8 cellular contexts compared by ENCODE assay signal in the genomic region with DNA sequence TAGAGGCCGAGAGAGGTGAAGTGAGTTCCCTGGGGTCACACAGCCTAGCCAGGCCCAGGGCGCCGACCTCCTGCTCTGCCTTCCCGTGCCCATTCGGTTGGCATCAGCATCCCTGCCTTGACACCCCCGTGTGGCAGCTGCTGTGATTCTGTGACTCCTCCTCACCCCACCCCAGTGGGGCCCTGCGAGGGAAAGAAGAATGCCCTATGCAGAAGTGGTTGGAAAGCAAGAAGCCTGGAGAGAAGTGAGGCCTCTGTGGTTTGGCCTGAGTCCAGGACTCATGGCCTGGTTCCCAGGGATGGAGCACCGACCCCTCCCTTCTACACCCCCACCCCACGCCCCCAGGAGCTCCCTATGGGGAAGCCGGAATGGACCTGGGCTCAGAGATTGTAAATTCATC.
DNase-seq lines count a peak whose midpoint lies in the region; ATAC-seq and TF ChIP-seq lines count a peak whose summit lies in the region.

No MANE protein-coding gene starts in this region.

- H3K9me3 ChIP-seq in smooth muscle cell (replicated peaks; ENCODE audit: low read depth) (no peaks in the 10 kb centered on the region), gastrocnemius medialis (no peaks in the 10 kb centered on the region)

- no peak for TF ChIP-seq POLR2A in gastrocnemius medialis (IDR thresholded peaks at IDR 0.05)

- intact Hi-C loops in gastrocnemius medialis (cut with DNase I; ENCODE audit: low total_unique reads) = no loop called here

- peaks cover 100% of the 10 kb centered on the region for H4K20me1 ChIP-seq in smooth muscle cell (ENCODE audit: low read depth)

- no peaks in the 10 kb centered on the region for H3K9me3 Mint-ChIP-seq in progenitor cell of endocrine pancreas (ENCODE audit: low read depth)

- H2AFZ ChIP-seq in smooth muscle cell (ENCODE audit: low read depth) = no peak overlapping the region

- DNase-seq in NCI-H82 (lab: John Stamatoyannopoulos, UW) (peak; percentile 31), NCI-H82 treated with DMSO at 0.1 percent for 48 hours (lab: John Stamatoyannopoulos, UW; ENCODE audit: unreplicated experiment) (no peak), RPMI7951 (ENCODE audit: low read depth) (peak; percentile 45), fibroblast of gingiva (ENCODE audit: low read depth) (peak; percentile 67), smooth muscle cell (lab: John Stamatoyannopoulos, UW; ENCODE audit: unreplicated experiment) (peak; percentile 22), progenitor cell of endocrine pancreas (ENCODE audit: low spot score, unreplicated experiment) (no peak), gastrocnemius medialis (no peak)

- in situ Hi-C loops in gastrocnemius medialis (cut with MboI; ENCODE audit: low sequenced_read_pairs in 4 of 4) = loop anchor here in 2 of 4 donors (10.0 kb wide), 2 partner anchors 58 to 102 kb away; no protein-coding TSS in a partner anchor

- H3K27me3 Mint-ChIP-seq in progenitor cell of endocrine pancreas = no peaks in the 10 kb centered on the region

- H3F3A ChIP-seq in smooth muscle cell (ENCODE audit: low read depth) = peaks cover 27% of the 10 kb centered on the region

- H3K27ac ChIP-seq in smooth muscle cell (ENCODE audit: low read depth) (no peak overlapping the region), gastrocnemius medialis (peak overlapping the region in 2 of 4 donors; percentile 8 to 43)

- no peaks in the 10 kb centered on the region for H3K36me3 ChIP-seq in smooth muscle cell (ENCODE audit: low read depth)
- H3K36me3 ChIP-seq in gastrocnemius medialis = no peaks in the 10 kb centered on the region

- H3K9ac ChIP-seq in smooth muscle cell (ENCODE audit: low read depth) = no peak overlapping the region

- H3K27me3 ChIP-seq in smooth muscle cell (ENCODE audit: low read depth) (no peaks in the 10 kb centered on the region), gastrocnemius medialis (no peaks in the 10 kb centered on the region)

- peaks cover 52% of the 10 kb centered on the region for H3K4me1 ChIP-seq in smooth muscle cell (ENCODE audit: low read depth)
- H3K4me1 ChIP-seq in gastrocnemius medialis = peaks cover 80 to 84% of the 10 kb centered on the region in 2 donors

- WGBS in smooth muscle cell (ENCODE audit: low lambda C conversion rate) = 38% methylated on average over 10 of the region's 10 CpGs

- peak overlapping the region; percentile 65 for H3K4me2 ChIP-seq in smooth muscle cell

- peaks cover 87% of the 10 kb centered on the region for H3K79me2 ChIP-seq in smooth muscle cell (ENCODE audit: low read depth)

- H3K4me1 Mint-ChIP-seq in progenitor cell of endocrine pancreas (ENCODE audit: low read depth) = peaks cover 15% of the 10 kb centered on the region

- ATAC-seq in HG03520 (IDR thresholded peaks at IDR 0.05; ENCODE audit: unreplicated experiment) (no peak), gastrocnemius medialis (no peak)

- TF ChIP-seq CTCF in smooth muscle cell (IDR thresholded peaks at IDR 0.05; ENCODE audit: borderline replicate concordance, insufficient read depth, poor library complexity, severe bottlenecking) (no peak), progenitor cell of endocrine pancreas (IDR thresholded peaks at IDR 0.05; ENCODE audit: unreplicated experiment) (no peak), gastrocnemius medialis (IDR thresholded peaks at IDR 0.05 in 4 of 5, conservative IDR thresholded peaks at IDR 0.05 in 1 of 5) (no peak)

- H3K36me3 Mint-ChIP-seq in progenitor cell of endocrine pancreas (ENCODE audit: insufficient read depth) = no peaks in the 10 kb centered on the region

- no peak overlapping the region for H3K27ac Mint-ChIP-seq in progenitor cell of endocrine pancreas

- H3K4me3 ChIP-seq in smooth muscle cell (no peak overlapping the region), gastrocnemius medialis (no peak overlapping the region)

- H3K4me3 Mint-ChIP-seq in progenitor cell of endocrine pancreas (ENCODE audit: low read depth) = no peak overlapping the region

Comparison
In these comparisons a context has a peak if more than half of its experiments do, and no peak if none do; other contexts are left out.
1. DNase-seq: peak in NCI-H82 (single experiment), RPMI7951 (single experiment), fibroblast of gingiva (single experiment) and smooth muscle cell (single experiment); none in NCI-H82 treated with DMSO at 0.1 percent for 48 hours (single experiment), progenitor cell of endocrine pancreas (single experiment) and gastrocnemius medialis (0 of 2).